Comparison of ENCODE assay signal across 11 cellular contexts in the genomic region with DNA sequence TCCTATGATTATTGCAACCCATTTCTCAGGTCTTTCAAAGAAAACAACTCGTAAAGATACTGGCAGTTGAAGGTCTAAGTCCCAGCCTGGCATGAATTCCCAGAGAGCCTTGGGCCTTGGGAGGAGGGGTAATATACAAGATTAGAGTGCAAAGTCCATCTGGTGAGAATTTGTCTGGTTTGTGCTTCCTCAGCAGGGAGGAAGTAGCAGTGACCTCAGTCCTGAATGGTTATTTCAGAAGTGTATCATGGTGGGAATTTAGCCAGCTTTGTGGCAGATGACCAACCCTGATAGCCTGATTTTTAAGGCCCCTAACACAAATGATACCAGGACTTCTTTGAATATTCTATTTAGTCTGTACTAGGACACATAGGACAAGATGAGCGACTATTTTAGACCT.
DNase-seq lines count a peak whose midpoint lies in the region; TF ChIP-seq lines count a peak whose summit lies in the region.
"Had no signal": no experiment of that assay in that cellular context is flagged by ENCODE, and none has a peak within 500 bp of the region (broad histone marks: within the 10 kb centered on the region; RNA-seq: fewer than 3 reads in every experiment).

No MANE protein-coding gene starts in this region.

- WGBS in mesenchymal stem cell, result 94% methylated on average over 1 of the region's 2 CpGs

- peak overlapping the region; percentile 15 to 91 for H3K18ac ChIP-seq in mesenchymal stem cell (ENCODE audit: low read depth in 1 of 2, low read length in 2 of 2)

- H3F3A ChIP-seq in Loucy (ENCODE audit: low read depth), result 0 out of 2 replicates have a peak, but pooled peaks cover 4% of the 10 kb centered on the region

- peak; percentile 40 to 62 for DNase-seq in AML-193 (lab: John Stamatoyannopoulos, UW)
- peak; percentile 27 for DNase-seq in WERI-Rb-1
- no peak for DNase-seq in mesenchymal stem cell
- no peak for DNase-seq in activated effector memory CD4-positive, alpha-beta T cell treated with anti-CD3 and anti-CD28 coated beads, Interleukin-2, amount 50 U/mL, for 16 hours
- no peak for DNase-seq in type B pancreatic cell (ENCODE audit: extremely low spot score, unreplicated experiment)
- no peak for DNase-seq in activated CD4-positive, alpha-beta T cell treated with anti-CD3 and anti-CD28 coated beads, Interleukin-2, amount 50 U/mL, for 4 hours
- no peak for DNase-seq in NCI-H2227 treated with DMSO at 0.1 percent for 48 hours (lab: John Stamatoyannopoulos, UW)
- DNase-seq: activated T-cell treated with anti-CD3 and anti-CD28 coated beads, Interleukin-2, amount 50 U/mL, for 4 hours; C1 segment of cervical spinal cord; substantia nigra had no signal

- H3K14ac ChIP-seq in mesenchymal stem cell (ENCODE audit: low read length in 2 of 2), result no peak overlapping the region

- no peaks in the 10 kb centered on the region for H4K20me1 ChIP-seq in Loucy (ENCODE audit: insufficient read depth, low read length, poor library complexity, severe bottlenecking)

- H3K27me3 ChIP-seq in Loucy (ENCODE audit: insufficient read depth, low read length, poor library complexity, severe bottlenecking), result no peaks in the 10 kb centered on the region
- no peaks in the 10 kb centered on the region for H3K27me3 ChIP-seq in WERI-Rb-1 (ENCODE audit: insufficient read depth, low read depth, severe bottlenecking)
- H3K27me3 ChIP-seq in mesenchymal stem cell (ENCODE audit: control insufficient read depth in 1 of 2, insufficient read depth in 1 of 2, low read length in 2 of 2), result no peaks in the 10 kb centered on the region

- no peak overlapping the region for H3K27ac Mint-ChIP-seq in type B pancreatic cell

- no peaks in the 10 kb centered on the region for H3K27me3 Mint-ChIP-seq in type B pancreatic cell

- H3K36me3 ChIP-seq in Loucy (ENCODE audit: insufficient read depth, low read length) (no peaks in the 10 kb centered on the region), WERI-Rb-1 (no peaks in the 10 kb centered on the region), mesenchymal stem cell (ENCODE audit: control insufficient read depth in 1 of 2, insufficient read depth in 2 of 2, low read depth in 1 of 2, low read length in 2 of 2) (no peaks in the 10 kb centered on the region)

- H2AFZ ChIP-seq in Loucy (ENCODE audit: low read length) (no peak overlapping the region), mesenchymal stem cell (ENCODE audit: low read depth, low read length) (no peak overlapping the region)

- no peaks in the 10 kb centered on the region for H3K36me3 Mint-ChIP-seq in type B pancreatic cell

- peak overlapping the region; percentile 11 for H2BK12ac ChIP-seq in mesenchymal stem cell (ENCODE audit: low read length in 2 of 2)

- peak overlapping the region; percentile 39 for H2AK5ac ChIP-seq in mesenchymal stem cell (ENCODE audit: low read length, severe bottlenecking)

- H3K79me1 ChIP-seq in mesenchymal stem cell (replicated peaks; ENCODE audit: low read length, poor library complexity, severe bottlenecking), result no peaks in the 10 kb centered on the region

- no peak overlapping the region for H3K27ac ChIP-seq in WERI-Rb-1
- H3K27ac ChIP-seq in mesenchymal stem cell (ENCODE audit: low read length, poor library complexity, severe bottlenecking), result no peak overlapping the region

- H3K4me3 Mint-ChIP-seq in type B pancreatic cell, result no peak overlapping the region
- H3K4me3 Mint-ChIP-seq: activated T-cell treated with anti-CD3 and anti-CD28 coated beads, Interleukin-2, amount 50 U/mL, for 4 hours had no signal

- H2BK5ac ChIP-seq in mesenchymal stem cell (ENCODE audit: low read depth, low read length, poor library complexity, severe bottlenecking), result no peak overlapping the region

- H3K4me1 ChIP-seq in Loucy (ENCODE audit: insufficient read depth, low read length, poor library complexity, severe bottlenecking), result peaks cover 62% of the 10 kb centered on the region
- H3K4me1 ChIP-seq in mesenchymal stem cell (ENCODE audit: control insufficient read depth, insufficient read depth, low read depth, low read length), result peaks cover 3% of the 10 kb centered on the region

- peak overlapping the region; percentile 60 for H4K8ac ChIP-seq in mesenchymal stem cell (ENCODE audit: low read length)

- no peak overlapping the region for H3K23ac ChIP-seq in mesenchymal stem cell (ENCODE audit: low read length in 2 of 2)

- H3K9me3 Mint-ChIP-seq in type B pancreatic cell, result no peaks in the 10 kb centered on the region
- H3K9me3 Mint-ChIP-seq: activated T-cell treated with anti-CD3 and anti-CD28 coated beads, Interleukin-2, amount 50 U/mL, for 4 hours had no signal

- no peak for TF ChIP-seq CTCF in Loucy (conservative IDR thresholded peaks at IDR 0.05; ENCODE audit: low read length)
- no peak for TF ChIP-seq CTCF in WERI-Rb-1 (IDR thresholded peaks at IDR 0.05; ENCODE audit: low read depth, low read length)
- no peak for TF ChIP-seq CTCF in type B pancreatic cell (conservative IDR thresholded peaks at IDR 0.05)

- H3K4me3 ChIP-seq in Loucy (ENCODE audit: low read length, poor library complexity, severe bottlenecking), result no peak overlapping the region
- H3K4me3 ChIP-seq in WERI-Rb-1 (ENCODE audit: low read depth, low read length), result no peak overlapping the region
- no peak overlapping the region for H3K4me3 ChIP-seq in mesenchymal stem cell (ENCODE audit: insufficient read depth in 1 of 2, low read depth in 1 of 2, low read length in 2 of 2)

- no peak overlapping the region for H3K4me2 ChIP-seq in Loucy (ENCODE audit: low read depth, low read length, poor library complexity, severe bottlenecking)
- H3K4me2 ChIP-seq in mesenchymal stem cell (ENCODE audit: low read length, poor library complexity, severe bottlenecking), result no peak overlapping the region

- H3K4me1 Mint-ChIP-seq in type B pancreatic cell (ENCODE audit: unreplicated experiment), result peaks cover 33% of the 10 kb centered on the region

- H3K9me3 ChIP-seq in Loucy (ENCODE audit: insufficient read depth, low read depth, low read length) (no peaks in the 10 kb centered on the region), WERI-Rb-1 (ENCODE audit: severe bottlenecking) (no peaks in the 10 kb centered on the region), mesenchymal stem cell (ENCODE audit: control insufficient read depth, low read length) (no peaks in the 10 kb centered on the region)

- no peak overlapping the region for H2BK15ac ChIP-seq in mesenchymal stem cell (ENCODE audit: low read depth, poor library complexity, severe bottlenecking)

- H4K91ac ChIP-seq in mesenchymal stem cell (ENCODE audit: low read length), result peak overlapping the region; percentile 3

- H3K9ac ChIP-seq in Loucy (ENCODE audit: low read depth, low read length, poor library complexity, severe bottlenecking), result peak overlapping the region; percentile 20
- no peak overlapping the region for H3K9ac ChIP-seq in mesenchymal stem cell (ENCODE audit: low read length)

- H3K79me2 ChIP-seq in Loucy (ENCODE audit: insufficient read depth, low read length), result no peaks in the 10 kb centered on the region

- peak overlapping the region; percentile 27 for H2BK120ac ChIP-seq in mesenchymal stem cell (ENCODE audit: low read depth, low read length)

- no peaks in the 10 kb centered on the region for H3K9me2 ChIP-seq in Loucy (replicated peaks; ENCODE audit: low read depth, low read length)

- H3K4ac ChIP-seq in mesenchymal stem cell (ENCODE audit: low read depth in 1 of 2, low read length in 2 of 2), result no peak overlapping the region

Comparison
In these comparisons a context has a peak if more than half of its experiments do, and no peak if none do; other contexts are left out.
1. DNase-seq: peak in AML-193 (2 of 2) and WERI-Rb-1 (single experiment); none in mesenchymal stem cell (single experiment), activated effector memory CD4-positive, alpha-beta T cell treated with anti-CD3 and anti-CD28 coated beads, Interleukin-2, amount 50 U/mL, for 16 hours (single experiment), type B pancreatic cell (single experiment), activated CD4-positive, alpha-beta T cell treated with anti-CD3 and anti-CD28 coated beads, Interleukin-2, amount 50 U/mL, for 4 hours (0 of 2) and NCI-H2227 treated with DMSO at 0.1 percent for 48 hours (single experiment).